12 cellular contexts compared by ENCODE assay signal in the genomic region with DNA sequence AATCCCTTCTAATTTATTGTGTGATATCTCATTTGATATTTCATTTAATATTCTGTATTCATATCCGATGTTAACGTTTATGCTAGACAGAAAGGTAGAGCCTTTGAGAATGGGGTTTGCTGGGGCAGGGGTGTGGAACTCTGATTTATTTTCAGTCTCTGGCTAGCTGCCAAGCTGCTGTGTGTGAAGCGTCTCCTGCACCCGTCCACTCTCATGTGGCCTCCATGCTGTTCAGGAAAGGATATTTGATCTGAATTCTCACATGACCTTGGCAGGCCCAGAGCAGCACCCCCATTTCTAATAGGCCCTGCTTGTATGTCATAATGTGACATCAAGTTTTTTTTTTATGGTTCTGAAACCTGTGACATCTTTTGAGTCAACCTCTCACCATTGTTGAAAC. TPM values are rescaled to one million over a fixed set of nuclear protein-coding genes. Genes with fewer than 3 reads are reported as not detected.
DNase-seq lines count a peak whose midpoint lies in the region; ATAC-seq and TF ChIP-seq lines count a peak whose summit lies in the region.
"Had no signal": no experiment of that assay in that cellular context is flagged by ENCODE, and none has a peak within 500 bp of the region (broad histone marks: within the 10 kb centered on the region; RNA-seq: fewer than 3 reads in every experiment).

No MANE protein-coding gene starts in this region.

- DNase-seq in colonic mucosa: no peak
- no peak for DNase-seq in left lung
- DNase-seq in smooth muscle cell (lab: John Stamatoyannopoulos, UW; ENCODE audit: unreplicated experiment): no peak
- DNase-seq in activated CD4-positive, alpha-beta T cell treated with anti-CD3 and anti-CD28 coated beads for 1 hour: no peak
- DNase-seq in activated CD4-positive, alpha-beta T cell treated with anti-CD3 and anti-CD28 coated beads, Interleukin-2, amount 10 ng/mL, durations not matched to agents 7 days and 5 days: no peak
- DNase-seq: activated naive CD4-positive, alpha-beta T cell treated with anti-CD3 and anti-CD28 coated beads, Interleukin-2, amount 10 ng/mL, durations not matched to agents 7 days and 5 days; Caco-2; NCI-H1417 had no signal

- H3K27me3 Mint-ChIP-seq in activated CD4-positive, alpha-beta T cell treated with anti-CD3 and anti-CD28 coated beads, Interleukin-2, amount 10 ng/mL, durations not matched to agents 7 days and 5 days: peaks cover 20% of the 10 kb centered on the region

- H3K27me3 ChIP-seq in colonic mucosa (no peaks in the 10 kb centered on the region), left lung (no peaks in the 10 kb centered on the region), smooth muscle cell (ENCODE audit: low read depth) (no peaks in the 10 kb centered on the region)

- H3K4me3 Mint-ChIP-seq in activated CD4-positive, alpha-beta T cell treated with anti-CD3 and anti-CD28 coated beads, Interleukin-2, amount 10 ng/mL, durations not matched to agents 7 days and 5 days: no peak overlapping the region

- H3K9me3 ChIP-seq in colonic mucosa (no peaks in the 10 kb centered on the region), left lung (peaks cover 0 to 32% of the 10 kb centered on the region in 2 donors), smooth muscle cell (replicated peaks; ENCODE audit: low read depth) (peaks cover 5% of the 10 kb centered on the region)

- peaks cover 17% of the 10 kb centered on the region for H3F3A ChIP-seq in smooth muscle cell (ENCODE audit: low read depth)

- H3K9me3 Mint-ChIP-seq in activated CD4-positive, alpha-beta T cell treated with anti-CD3 and anti-CD28 coated beads, Interleukin-2, amount 10 ng/mL, durations not matched to agents 7 days and 5 days: peaks cover 48% of the 10 kb centered on the region

- no peak for TF ChIP-seq EP300 in Ishikawa (IDR thresholded peaks at IDR 0.05; ENCODE audit: borderline replicate concordance)

- peak overlapping the region; percentile 92 for H3K4me2 ChIP-seq in smooth muscle cell

- no peak overlapping the region for H2AFZ ChIP-seq in smooth muscle cell (ENCODE audit: low read depth)

- H3K79me2 ChIP-seq in smooth muscle cell (ENCODE audit: low read depth): peaks cover 64% of the 10 kb centered on the region

- H3K27ac ChIP-seq in colonic mucosa (peak overlapping the region; percentile 73), left lung (peak overlapping the region; percentile 92 to 96), smooth muscle cell (ENCODE audit: low read depth) (no peak overlapping the region)

- H3K4me3 ChIP-seq in colonic mucosa (peak overlapping the region; percentile 63), left lung (peak overlapping the region; percentile 58 to 64), smooth muscle cell (peak overlapping the region; percentile 66)

- no peak overlapping the region for H3K27ac Mint-ChIP-seq in activated CD4-positive, alpha-beta T cell treated with anti-CD3 and anti-CD28 coated beads, Interleukin-2, amount 10 ng/mL, durations not matched to agents 7 days and 5 days
- H3K27ac Mint-ChIP-seq: activated naive CD4-positive, alpha-beta T cell treated with anti-CD3 and anti-CD28 coated beads, Interleukin-2, amount 10 ng/mL, durations not matched to agents 7 days and 5 days had no signal

- TF ChIP-seq CTCF in colonic mucosa (IDR thresholded peaks at IDR 0.05) (no peak), left lung (IDR thresholded peaks at IDR 0.05) (no peak), smooth muscle cell (IDR thresholded peaks at IDR 0.05; ENCODE audit: borderline replicate concordance, insufficient read depth, poor library complexity, severe bottlenecking) (no peak)

- H3K9ac ChIP-seq in colonic mucosa (ENCODE audit: low read depth in 2 of 2, low read length in 2 of 2) (peak overlapping the region in 1 of 2 donors; percentile 87), smooth muscle cell (ENCODE audit: low read depth) (no peak overlapping the region)

- H3K4me1 ChIP-seq in colonic mucosa (no peaks in the 10 kb centered on the region), left lung (peaks cover 8 to 84% of the 10 kb centered on the region in 2 donors), smooth muscle cell (ENCODE audit: low read depth) (peaks cover 8% of the 10 kb centered on the region)
- H3K4me1 ChIP-seq: Caco-2 had no signal

- POLR2A ChIA-PET in activated CD4-positive, alpha-beta T cell treated with anti-CD3 and anti-CD28 coated beads, Interleukin-2, amount 10 ng/mL, durations not matched to agents 7 days and 5 days (lab: Charles Lee): no interaction called here

- CTCF ChIA-PET in activated CD4-positive, alpha-beta T cell treated with anti-CD3 and anti-CD28 coated beads, Interleukin-2, amount 10 ng/mL, durations not matched to agents 7 days and 5 days (lab: Charles Lee): interaction anchor here (1.2 kb wide), 1 partner anchor 9 kb away, joined by 3 read pairs; no protein-coding TSS in a partner anchor

- no peak for ATAC-seq in left lung
- ATAC-seq in HG03097 (IDR thresholded peaks at IDR 0.05; ENCODE audit: low FRiP score, unreplicated experiment): no peak
- no peak for ATAC-seq in HG02571 (IDR thresholded peaks at IDR 0.05; ENCODE audit: unreplicated experiment)

- intact Hi-C loops in colonic mucosa (cut with DNase I) (no loop called here), left lung (cut with DNase I) (loop anchor here in 1 of 2 donors (10.0 kb wide), 1 partner anchor 119 kb away; no protein-coding TSS in a partner anchor)

- no peaks in the 10 kb centered on the region for H4K20me1 ChIP-seq in smooth muscle cell (ENCODE audit: low read depth)

- WGBS in smooth muscle cell (ENCODE audit: low lambda C conversion rate): 81% methylated on average over 4 of the region's 4 CpGs

- peaks cover 17% of the 10 kb centered on the region for H3K4me1 Mint-ChIP-seq in activated CD4-positive, alpha-beta T cell treated with anti-CD3 and anti-CD28 coated beads, Interleukin-2, amount 10 ng/mL, durations not matched to agents 7 days and 5 days

- H3K36me3 Mint-ChIP-seq in activated CD4-positive, alpha-beta T cell treated with anti-CD3 and anti-CD28 coated beads, Interleukin-2, amount 10 ng/mL, durations not matched to agents 7 days and 5 days (ENCODE audit: low read depth): peaks cover 19% of the 10 kb centered on the region

- no peaks in the 10 kb centered on the region for H3K36me3 ChIP-seq in colonic mucosa
- H3K36me3 ChIP-seq in left lung: peaks cover 0 to 25% of the 10 kb centered on the region in 2 donors
- no peaks in the 10 kb centered on the region for H3K36me3 ChIP-seq in smooth muscle cell (ENCODE audit: low read depth)

- TF ChIP-seq RAD21 in Ishikawa (IDR thresholded peaks at IDR 0.05; ENCODE audit: low read depth): no peak

TF ChIP-seq in Ishikawa, 13 proteins besides CTCF, POLR2A, EP300 and RAD21:
- no peak for TF ChIP-seq TAF1 (IDR thresholded peaks at IDR 0.05; ENCODE audit: low read depth)
- TF ChIP-seq NFIC (IDR thresholded peaks at IDR 0.05): 0 out of 2 replicates have a peak, but pooled peaks have one; percentile 11

RNA-seq across cellular contexts. Expression of a gene that starts 1.6 kb away (rescaled TPM):
- 10 to 100 TPM; 13.9 to 23.9 TPM for total RNA-seq in colonic mucosa
- 100 to 1,000 TPM; 142 to 224 TPM for total RNA-seq in left lung
- 32.4 and 36.6 TPM in 2 replicates for total RNA-seq in smooth muscle cell
- polyA plus RNA-seq in smooth muscle cell: 20.0 and 26.8 TPM in 2 replicates
- 1 to 10 TPM in 1 of 2 experiments, under 1 TPM in 1; 0.81 to 1.3 TPM for total RNA-seq in activated CD4-positive, alpha-beta T cell treated with anti-CD3 and anti-CD28 coated beads, Interleukin-2, amount 10 ng/mL, durations not matched to agents 7 days and 5 days

RNA-seq across cellular contexts. Expression of a gene that starts 42.7 kb away (rescaled TPM):
- total RNA-seq in colonic mucosa: 1 to 10 TPM; 1.9 to 2.8 TPM
- total RNA-seq in left lung: 1 to 10 TPM; 1.5 to 2.5 TPM
- 0.13 and 0.40 TPM in 2 replicates for total RNA-seq in smooth muscle cell
- polyA plus RNA-seq in smooth muscle cell: 0.10 and 1.2 TPM in 2 replicates
- total RNA-seq in activated CD4-positive, alpha-beta T cell treated with anti-CD3 and anti-CD28 coated beads, Interleukin-2, amount 10 ng/mL, durations not matched to agents 7 days and 5 days: not detected
- total RNA-seq: Caco-2, H1 had no signal
- polyA plus RNA-seq: H1 had no signal

Comparison
In these comparisons a context has a peak if more than half of its experiments do, and no peak if none do; other contexts are left out.
1. RNA of a gene that starts 1.6 kb away (total RNA-seq): 142 to 224 TPM in left lung, 32.4 to 36.6 TPM in smooth muscle cell and 13.9 to 23.9 TPM in colonic mucosa; 0.81 to 1.3 TPM in activated CD4-positive, alpha-beta T cell treated with anti-CD3 and anti-CD28 coated beads, Interleukin-2, amount 10 ng/mL, durations not matched to agents 7 days and 5 days; every median in the first group is over 4 times any median in the second.
2. Peak in every context shown above with its lines, with median percentiles within 50 percentile points of each other: H3K4me3 ChIP-seq.